Comparison of ENCODE assay signal across 2 cellular contexts in the genomic region with DNA sequence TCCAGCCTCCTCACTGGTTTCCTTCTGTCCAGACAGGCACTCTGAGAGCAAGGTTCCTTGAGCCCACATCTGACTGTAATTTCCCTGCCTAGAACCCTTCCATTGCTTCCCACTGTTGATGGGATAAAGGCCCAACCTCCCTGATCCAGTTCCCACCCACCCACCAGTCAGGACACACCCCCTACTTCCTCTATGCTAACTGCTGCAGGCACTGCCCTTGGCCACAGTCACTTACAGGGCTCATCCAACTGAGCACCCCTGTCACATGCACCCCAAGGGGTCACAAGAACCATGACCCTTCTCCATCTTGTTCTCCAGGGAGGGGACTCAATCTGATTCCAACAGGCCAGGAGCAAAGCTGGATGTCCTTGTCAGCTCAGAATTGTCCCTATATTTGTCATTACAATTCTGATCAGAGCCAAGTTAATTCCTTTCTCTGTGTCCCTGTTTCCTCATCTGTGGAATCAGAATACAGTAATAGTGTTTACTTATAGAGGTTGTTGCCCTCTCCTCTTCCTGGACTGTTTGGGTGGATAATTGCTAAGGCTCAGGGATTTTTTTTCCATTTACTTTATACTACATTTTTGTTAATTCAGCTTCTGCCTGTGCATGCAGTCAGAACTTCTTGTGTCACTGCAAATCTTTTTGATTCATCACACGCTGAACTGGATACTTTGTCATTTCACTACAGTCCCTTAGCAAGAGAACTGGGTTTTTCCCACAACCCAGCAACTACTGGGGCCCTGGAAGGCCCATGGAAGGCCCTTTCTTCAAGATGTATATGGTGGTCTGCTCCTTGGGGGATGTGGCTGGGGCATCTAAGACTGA.
TF ChIP-seq lines count a peak whose summit lies in the region.

No MANE protein-coding gene starts in this region.

TF ChIP-seq in SK-N-SH treated with all-trans-retinoic acid at 6 μM for 48 hours, 23 proteins besides CTCF, POLR2A, EP300 and RAD21 (continued from another document):
- TF ChIP-seq, protein P1, sequence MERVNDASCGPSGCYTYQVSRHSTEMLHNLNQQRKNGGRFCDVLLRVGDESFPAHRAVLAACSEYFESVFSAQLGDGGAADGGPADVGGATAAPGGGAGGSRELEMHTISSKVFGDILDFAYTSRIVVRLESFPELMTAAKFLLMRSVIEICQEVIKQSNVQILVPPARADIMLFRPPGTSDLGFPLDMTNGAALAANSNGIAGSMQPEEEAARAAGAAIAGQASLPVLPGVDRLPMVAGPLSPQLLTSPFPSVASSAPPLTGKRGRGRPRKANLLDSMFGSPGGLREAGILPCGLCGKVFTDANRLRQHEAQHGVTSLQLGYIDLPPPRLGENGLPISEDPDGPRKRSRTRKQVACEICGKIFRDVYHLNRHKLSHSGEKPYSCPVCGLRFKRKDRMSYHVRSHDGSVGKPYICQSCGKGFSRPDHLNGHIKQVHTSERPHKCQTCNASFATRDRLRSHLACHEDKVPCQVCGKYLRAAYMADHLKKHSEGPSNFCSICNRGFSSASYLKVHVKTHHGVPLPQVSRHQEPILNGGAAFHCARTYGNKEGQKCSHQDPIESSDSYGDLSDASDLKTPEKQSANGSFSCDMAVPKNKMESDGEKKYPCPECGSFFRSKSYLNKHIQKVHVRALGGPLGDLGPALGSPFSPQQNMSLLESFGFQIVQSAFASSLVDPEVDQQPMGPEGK (CRISPR knock-in tag; IDR thresholded peaks at IDR 0.05; ENCODE audit: borderline replicate concordance) = no peak
- TF ChIP-seq ISL1 (CRISPR knock-in tag; IDR thresholded peaks at IDR 0.05) (no peak), ESRRG (CRISPR knock-in tag; IDR thresholded peaks at IDR 0.05) (no peak), ZFP3 (CRISPR knock-in tag; IDR thresholded peaks at IDR 0.05) (no peak)

TF ChIP-seq in SK-N-SH, 30 proteins besides CTCF, POLR2A, EP300 and RAD21 (continued from another document):
- TF ChIP-seq TAF1 (IDR thresholded peaks at IDR 0.05; ENCODE audit: borderline replicate concordance, low read depth, low read length) = no peak
- no peak for TF ChIP-seq FOSL2 (IDR thresholded peaks at IDR 0.05; ENCODE audit: borderline replicate concordance, low read depth)
